Comparison of ENCODE assay signal across 13 cellular contexts in genomic region chr4:57911203-57911602, GRCh38.
DNase-seq lines count a peak whose midpoint lies in the region; ATAC-seq and TF ChIP-seq lines count a peak whose summit lies in the region.
"Had no signal": no experiment of that assay in that cellular context is flagged by ENCODE, and none has a peak within 500 bp of the region (broad histone marks: within the 10 kb centered on the region; RNA-seq: fewer than 3 reads in every experiment).

No MANE protein-coding gene starts in this region.

- in situ Hi-C loops in ACHN (cut with HindIII; ENCODE audit: low pct_ligation_motif_present, low pct_unique_long_range_greater_than_20kb, low sequenced_read_pairs) = no loop called here

- DNase-seq in ACHN = peak; percentile 15
- DNase-seq in GM23338 (ENCODE audit: low spot score) = peak; percentile 1
- peak; percentile 41 for DNase-seq in kidney epithelial cell (ENCODE audit: low read depth)
- peak; percentile 8 for DNase-seq in nephron progenitor cell
- DNase-seq in SW 1271 (lab: John Stamatoyannopoulos, UW) = no peak
- no peak for DNase-seq in NCI-H1417 (lab: John Stamatoyannopoulos, UW)
- no peak for DNase-seq in medulla oblongata (ENCODE audit: extremely low spot score)
- DNase-seq: BE2C; C1 segment of cervical spinal cord; CD4-positive, CD25-positive, alpha-beta regulatory T cell; CD8-positive, alpha-beta memory T cell; COR-L47 had no signal

- no peaks in the 10 kb centered on the region for H3F3A ChIP-seq in GM23338 (replicated peaks; ENCODE audit: low read depth)

- H3K27me3 Mint-ChIP-seq in GM23338 (ENCODE audit: insufficient read depth, low read depth, poor library complexity) (peaks cover 3% of the 10 kb centered on the region), nephron progenitor cell (ENCODE audit: low read depth, poor library complexity) (peaks cover 6% of the 10 kb centered on the region)
- H3K27me3 Mint-ChIP-seq: CD4-positive, CD25-positive, alpha-beta regulatory T cell; CD8-positive, alpha-beta memory T cell had no signal

- H3K27me3 ChIP-seq in GM23338 (ENCODE audit: insufficient read depth) (no peaks in the 10 kb centered on the region), kidney epithelial cell (ENCODE audit: control insufficient read depth, insufficient read depth, low read length) (no peaks in the 10 kb centered on the region)
- H3K27me3 ChIP-seq: BE2C had no signal

- H3K36me3 Mint-ChIP-seq in GM23338 (ENCODE audit: low read depth) = no peaks in the 10 kb centered on the region; the same call in 2 of the 3 replicates
- H3K36me3 Mint-ChIP-seq in nephron progenitor cell (ENCODE audit: low read depth) = no peaks in the 10 kb centered on the region
- H3K36me3 Mint-ChIP-seq: CD8-positive, alpha-beta memory T cell had no signal

- no peak overlapping the region for H3K4me2 ChIP-seq in GM23338

- H3K4me1 ChIP-seq in GM23338 (ENCODE audit: insufficient read depth) = no peaks in the 10 kb centered on the region
- H3K4me1 ChIP-seq: BE2C, HAP-1 had no signal

- H3K27ac Mint-ChIP-seq in GM23338 = no peak overlapping the region
- H3K27ac Mint-ChIP-seq in nephron progenitor cell = peak overlapping the region; percentile 90
- H3K27ac Mint-ChIP-seq: CD4-positive, CD25-positive, alpha-beta regulatory T cell; CD8-positive, alpha-beta memory T cell had no signal

- H3K4me3 Mint-ChIP-seq in GM23338 (no peak overlapping the region), nephron progenitor cell (no peak overlapping the region)
- H3K4me3 Mint-ChIP-seq: CD4-positive, CD25-positive, alpha-beta regulatory T cell; CD8-positive, alpha-beta memory T cell had no signal

- H3K79me2 ChIP-seq in GM23338 (replicated peaks; ENCODE audit: insufficient read depth) = no peaks in the 10 kb centered on the region

- no peak overlapping the region for H2AFZ ChIP-seq in GM23338

- H3K36me3 ChIP-seq in GM23338 (ENCODE audit: insufficient read depth) = no peaks in the 10 kb centered on the region
- no peaks in the 10 kb centered on the region for H3K36me3 ChIP-seq in kidney epithelial cell (ENCODE audit: control insufficient read depth, insufficient read depth, low read length)
- H3K36me3 ChIP-seq: BE2C, HAP-1 had no signal

- TF ChIP-seq CTCF in GM23338 (conservative IDR thresholded peaks at IDR 0.05; ENCODE audit: low read depth in 2 of 2) = no peak
- TF ChIP-seq CTCF in kidney epithelial cell (IDR thresholded peaks at IDR 0.05; ENCODE audit: insufficient read depth, low read length, poor library complexity, severe bottlenecking) = no peak
- TF ChIP-seq CTCF in nephron progenitor cell (IDR thresholded peaks at IDR 0.05) = no peak

- no peaks in the 10 kb centered on the region; the same call in 1 of the 2 replicates for H3K9me2 ChIP-seq in GM23338 (ENCODE audit: insufficient read depth)

- H3K9me3 Mint-ChIP-seq in GM23338 (peaks cover 4% of the 10 kb centered on the region; the same call in 1 of the 3 replicates), nephron progenitor cell (peaks cover 12% of the 10 kb centered on the region)

- no peak for ATAC-seq in GM23338

- no peaks in the 10 kb centered on the region for H3K4me1 Mint-ChIP-seq in GM23338
- H3K4me1 Mint-ChIP-seq in nephron progenitor cell = peaks cover 17% of the 10 kb centered on the region
- H3K4me1 Mint-ChIP-seq: CD4-positive, CD25-positive, alpha-beta regulatory T cell; CD8-positive, alpha-beta memory T cell had no signal

- no peak overlapping the region for H3K4me3 ChIP-seq in GM23338
- no peak overlapping the region for H3K4me3 ChIP-seq in kidney epithelial cell (ENCODE audit: low read depth, low read length)
- H3K4me3 ChIP-seq: HAP-1 had no signal

- H4K20me1 ChIP-seq in GM23338 (replicated peaks; ENCODE audit: insufficient read depth) = no peaks in the 10 kb centered on the region

- no peak overlapping the region for H3K27ac ChIP-seq in GM23338 (ENCODE audit: low read depth)

TF ChIP-seq in GM23338, 12 proteins besides CTCF, POLR2A, EP300 and RAD21 (continues in another document):
- no peak for TF ChIP-seq EZH2phosphoT487 (IDR thresholded peaks at IDR 0.05; ENCODE audit: unreplicated experiment)
- TF ChIP-seq CREB1 (CRISPR knock-in tag; IDR thresholded peaks at IDR 0.05; ENCODE audit: low read depth) = no peak
- TF ChIP-seq REST (IDR thresholded peaks at IDR 0.05; ENCODE audit: unreplicated experiment) = no peak
- TF ChIP-seq ZNF331 (CRISPR knock-in tag; IDR thresholded peaks at IDR 0.05; ENCODE audit: low read depth) = no peak
- no peak for TF ChIP-seq ZNF462 (CRISPR knock-in tag; IDR thresholded peaks at IDR 0.05)
- no peak for TF ChIP-seq NANOG (IDR thresholded peaks at IDR 0.05; ENCODE audit: borderline replicate concordance)

Comparison
In these comparisons a context has a peak if more than half of its experiments do, and no peak if none do; other contexts are left out.
1. DNase-seq: peak in ACHN (single experiment), GM23338 (single experiment), kidney epithelial cell (single experiment) and nephron progenitor cell (single experiment); none in SW 1271 (0 of 2), NCI-H1417 (0 of 3) and medulla oblongata (single experiment).